ENCODE assay signal across 8 cellular contexts in the genomic region with DNA sequence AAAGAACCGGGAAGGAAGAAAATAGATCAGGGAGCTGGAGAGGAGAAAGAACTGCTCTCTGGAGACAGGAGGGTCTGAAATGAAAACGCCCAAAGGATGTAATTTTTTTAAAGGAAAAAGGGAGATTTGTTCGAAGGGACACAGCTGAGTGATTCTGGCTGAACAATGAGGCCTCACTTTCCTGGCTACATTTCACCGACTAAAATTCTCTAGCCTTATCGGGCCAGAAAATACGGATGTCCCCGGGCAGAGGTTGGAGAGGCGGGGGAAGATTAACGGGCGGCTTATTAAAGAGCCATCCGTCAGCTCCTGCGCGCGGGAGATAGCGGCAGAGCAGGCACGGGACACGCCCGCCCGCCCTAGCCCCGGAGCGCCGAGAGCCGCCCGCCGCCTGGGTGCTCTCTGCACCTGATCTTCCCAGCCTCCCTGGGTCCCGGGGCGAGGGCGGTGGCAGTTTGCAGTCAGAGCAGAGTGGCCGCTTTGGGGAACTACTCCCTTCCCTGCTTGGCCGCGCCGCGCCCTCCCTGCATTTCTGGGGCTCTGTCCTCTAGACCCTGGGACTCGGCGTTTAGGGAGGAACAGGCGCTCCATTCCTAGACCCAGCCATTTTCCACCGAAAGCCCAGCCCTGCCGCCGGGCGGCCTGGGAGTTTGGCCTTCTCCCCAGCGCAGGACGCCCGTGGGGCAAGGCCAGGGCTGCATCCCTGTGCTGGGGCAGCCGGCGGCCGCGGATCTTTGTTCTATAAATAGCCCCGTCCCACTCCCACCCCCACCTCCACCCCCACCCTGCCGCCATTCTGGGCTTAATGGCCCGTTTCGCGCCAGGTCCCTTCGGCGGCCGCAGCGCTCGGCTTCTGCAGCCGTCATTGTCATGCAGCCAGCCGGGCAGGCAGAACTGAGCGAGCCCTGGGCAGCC. TPM values are rescaled to one million over a fixed set of nuclear protein-coding genes. Genes with fewer than 3 reads are reported as not detected.
DNase-seq lines count a peak whose midpoint lies in the region; ATAC-seq and TF ChIP-seq lines count a peak whose summit lies in the region.
"Had no signal": no experiment of that assay in that cellular context is flagged by ENCODE, and none has a peak within 500 bp of the region (broad histone marks: within the 10 kb centered on the region; RNA-seq: fewer than 3 reads in every experiment).

No MANE protein-coding gene starts in this region.

- peaks cover 37% of the 10 kb centered on the region for H3K4me1 Mint-ChIP-seq in activated naive CD8-positive, alpha-beta T cell treated with anti-CD3 and anti-CD28 coated beads, Interleukin-2, amount 10 ng/mL, durations not matched to agents 7 days and 5 days

- H3K4me3 Mint-ChIP-seq in activated naive CD8-positive, alpha-beta T cell treated with anti-CD3 and anti-CD28 coated beads, Interleukin-2, amount 10 ng/mL, durations not matched to agents 7 days and 5 days, result peak overlapping the region; percentile 77

- TF ChIP-seq CTCF in GM13977 (IDR thresholded peaks at IDR 0.05; ENCODE audit: extremely low read depth, insufficient read depth, missing control alignments), result no peak

- H3K27ac Mint-ChIP-seq in activated naive CD8-positive, alpha-beta T cell treated with anti-CD3 and anti-CD28 coated beads, Interleukin-2, amount 10 ng/mL, durations not matched to agents 7 days and 5 days, result no peak overlapping the region

- no peaks in the 10 kb centered on the region for H3K9me3 Mint-ChIP-seq in activated naive CD8-positive, alpha-beta T cell treated with anti-CD3 and anti-CD28 coated beads, Interleukin-2, amount 10 ng/mL, durations not matched to agents 7 days and 5 days

- in situ Hi-C loops in GM13977 (cut with MboI; ENCODE audit: low pct_unique_long_range_greater_than_20kb, low sequenced_read_pairs, unreplicated experiment), result loop anchor here (25.0 kb wide), 1 partner anchor 586 kb away; no protein-coding TSS in a partner anchor

- peak; percentile 23 for ATAC-seq in activated naive CD8-positive, alpha-beta T cell treated with anti-CD3 and anti-CD28 coated beads, Interleukin-2, amount 10 ng/mL, durations not matched to agents 7 days and 5 days (ENCODE audit: low read depth)
- no peak for ATAC-seq in GM18502 (IDR thresholded peaks at IDR 0.05; ENCODE audit: poor library complexity, unreplicated experiment)

- peaks cover 2% of the 10 kb centered on the region for H3K36me3 Mint-ChIP-seq in activated naive CD8-positive, alpha-beta T cell treated with anti-CD3 and anti-CD28 coated beads, Interleukin-2, amount 10 ng/mL, durations not matched to agents 7 days and 5 days

- peaks cover 91% of the 10 kb centered on the region for H3K27me3 Mint-ChIP-seq in activated naive CD8-positive, alpha-beta T cell treated with anti-CD3 and anti-CD28 coated beads, Interleukin-2, amount 10 ng/mL, durations not matched to agents 7 days and 5 days

- POLR2A ChIA-PET in activated naive CD8-positive, alpha-beta T cell treated with anti-CD3 and anti-CD28 coated beads, Interleukin-2, amount 10 ng/mL, durations not matched to agents 7 days and 5 days (lab: Charles Lee), result interaction anchor here (0.6 to 1.4 kb wide), 2 partner anchors 50 to 52 kb away, joined by 3 to 4 read pairs; no protein-coding TSS in a partner anchor

- DNase-seq in HuH-7 (ENCODE audit: low spot score) (peak; percentile 64), iPS-NIHi11 (ENCODE audit: low spot score) (peak; percentile 61), NCI-H510A treated with DMSO at 0.1 percent for 48 hours (lab: John Stamatoyannopoulos, UW) (no peak), GM13977 (ENCODE audit: low spot score) (no peak)
- DNase-seq in activated naive CD8-positive, alpha-beta T cell treated with anti-CD3 and anti-CD28 coated beads, Interleukin-2, amount 10 ng/mL, durations not matched to agents 7 days and 5 days, result peak; percentile 42
- peak; percentile 27 for DNase-seq in stimulated activated CD4-positive, alpha-beta T cell treated with anti-CD3 and anti-CD28 coated beads, Interleukin-4, amount 100 ng/mL, for 1 hour
- DNase-seq: small intestine had no signal

RNA-seq across cellular contexts. Expression of a gene that starts 6.5 kb away (rescaled TPM):
- total RNA-seq in activated naive CD8-positive, alpha-beta T cell treated with anti-CD3 and anti-CD28 coated beads, Interleukin-2, amount 10 ng/mL, durations not matched to agents 7 days and 5 days, result 1 to 10 TPM; 1.6 to 1.9 TPM

RNA-seq across cellular contexts. Expression of a gene that starts 53.0 kb away (rescaled TPM):
- not detected for total RNA-seq in activated naive CD8-positive, alpha-beta T cell treated with anti-CD3 and anti-CD28 coated beads, Interleukin-2, amount 10 ng/mL, durations not matched to agents 7 days and 5 days

Comparison
In these comparisons a context has a peak if more than half of its experiments do, and no peak if none do; other contexts are left out.
1. DNase-seq: peak in HuH-7 (single experiment), activated naive CD8-positive, alpha-beta T cell treated with anti-CD3 and anti-CD28 coated beads, Interleukin-2, amount 10 ng/mL, durations not matched to agents 7 days and 5 days (single experiment), iPS-NIHi11 (single experiment) and stimulated activated CD4-positive, alpha-beta T cell treated with anti-CD3 and anti-CD28 coated beads, Interleukin-4, amount 100 ng/mL, for 1 hour (single experiment); none in NCI-H510A treated with DMSO at 0.1 percent for 48 hours (single experiment) and GM13977 (single experiment).